In genomic region chr2:220674033-220674432, GRCh38 we compare ENCODE assay signal across 21 cellular contexts.
DNase-seq lines count a peak whose midpoint lies in the region; ATAC-seq and TF ChIP-seq lines count a peak whose summit lies in the region.
"Had no signal": no experiment of that assay in that cellular context is flagged by ENCODE, and none has a peak within 500 bp of the region (broad histone marks: within the 10 kb centered on the region; RNA-seq: fewer than 3 reads in every experiment).

No MANE protein-coding gene starts in this region.

- TF ChIP-seq POLR2A in adrenal gland (IDR thresholded peaks at IDR 0.05) = no peak

- peak; percentile 77 for ATAC-seq in GM18907 (IDR thresholded peaks at IDR 0.05; ENCODE audit: unreplicated experiment)
- peak; percentile 81 for ATAC-seq in HG03565 (IDR thresholded peaks at IDR 0.05; ENCODE audit: unreplicated experiment)
- ATAC-seq: body of pancreas, gastrocnemius medialis, right cardiac atrium had no signal

- H3K4me3 ChIP-seq in GM06990 (replicated peaks; ENCODE audit: low read depth, low read length) = no peak overlapping the region
- H3K4me3 ChIP-seq in adrenal gland = no peak overlapping the region
- H3K4me3 ChIP-seq: body of pancreas, gastrocnemius medialis, tibial nerve had no signal

- H3K27ac ChIP-seq in adrenal gland = no peak overlapping the region
- H3K27ac ChIP-seq: body of pancreas, gastrocnemius medialis, neutrophil, tibial nerve had no signal

- DNase-seq in GM06990 (ENCODE audit: extremely low read depth, insufficient read length) (peak; percentile 6), HFFc6 (no peak), NCI-H1417 treated with DMSO at 0.1 percent for 48 hours (lab: John Stamatoyannopoulos, UW) (no peak), NCI-H2081 treated with DMSO at 0.1 percent for 48 hours (lab: John Stamatoyannopoulos, UW) (no peak), adrenal gland (no peak), Kasumi-1 (lab: John Stamatoyannopoulos, UW) (no peak)
- DNase-seq: 8988T; activated naive CD4-positive, alpha-beta T cell treated with Interleukin-2 at 50 U/mL for 16 hours; body of pancreas; DMS79 treated with DMSO at 0.1 percent for 48 hours; effector memory CD4-positive, alpha-beta T cell; gastrocnemius medialis; NCI-H187 treated with DMSO at 0.1 percent for 48 hours; NCI-H526 treated with DMSO at 0.1 percent for 48 hours; right cardiac atrium; stimulated activated CD4-positive, alpha-beta T cell treated with anti-CD3 and anti-CD28 coated beads, Interleukin-2, amount 100 ng/mL, for 48 hours had no signal

- H3K27ac Mint-ChIP-seq in HFFc6 = no peak overlapping the region

- no peaks in the 10 kb centered on the region; the same call in 1 of the 2 replicates for H3K27me3 Mint-ChIP-seq in HFFc6 (ENCODE audit: insufficient read depth)

- no peaks in the 10 kb centered on the region for H3K9me3 ChIP-seq in adrenal gland (replicated peaks in 1 of 3)
- H3K9me3 ChIP-seq: body of pancreas, gastrocnemius medialis, neutrophil, tibial nerve had no signal

- H3K4me1 Mint-ChIP-seq in HFFc6 (ENCODE audit: low read depth) = no peaks in the 10 kb centered on the region
- H3K4me1 Mint-ChIP-seq: CD14-positive monocyte had no signal

- H3K27me3 ChIP-seq in GM06990 (replicated peaks; ENCODE audit: control insufficient read depth, insufficient read depth, low read length) (no peaks in the 10 kb centered on the region), adrenal gland (no peaks in the 10 kb centered on the region)
- H3K27me3 ChIP-seq: body of pancreas, gastrocnemius medialis, neutrophil had no signal

- intact Hi-C loops in adrenal gland (cut with DNase I) = no loop called here

- no peaks in the 10 kb centered on the region for H3K9me3 Mint-ChIP-seq in HFFc6

- H3K36me3 Mint-ChIP-seq in HFFc6 (ENCODE audit: low read depth) = no peaks in the 10 kb centered on the region
- H3K36me3 Mint-ChIP-seq: CD14-positive monocyte had no signal

- no peaks in the 10 kb centered on the region for H3K4me1 ChIP-seq in adrenal gland (replicated peaks in 1 of 2)
- H3K4me1 ChIP-seq: body of pancreas, gastrocnemius medialis, tibial nerve had no signal

- 87 to 95% (median 90%) methylated on average over 3 of the region's 3 CpGs for WGBS in adrenal gland, 4 donors

- H3K36me3 ChIP-seq in GM06990 (ENCODE audit: control insufficient read depth, insufficient read depth, low read length) = no peaks in the 10 kb centered on the region
- H3K36me3 ChIP-seq in adrenal gland (replicated peaks in 1 of 2) = no peaks in the 10 kb centered on the region
- H3K36me3 ChIP-seq: gastrocnemius medialis, neutrophil, tibial nerve had no signal

- no peak overlapping the region for H3K4me3 Mint-ChIP-seq in HFFc6
- H3K4me3 Mint-ChIP-seq: CD14-positive monocyte had no signal

- TF ChIP-seq CTCF in GM06990 (IDR thresholded peaks at IDR 0.05; ENCODE audit: insufficient read depth, low read length, poor library complexity, severe bottlenecking) = no peak
- peak; percentile 17; the same call in 1 of the 2 replicates for TF ChIP-seq CTCF in HFFc6 (IDR thresholded peaks at IDR 0.05)
- TF ChIP-seq CTCF in adrenal gland (IDR thresholded peaks at IDR 0.05) = no peak
